ENCODE assay signal across 9 cellular contexts in the genomic region with DNA sequence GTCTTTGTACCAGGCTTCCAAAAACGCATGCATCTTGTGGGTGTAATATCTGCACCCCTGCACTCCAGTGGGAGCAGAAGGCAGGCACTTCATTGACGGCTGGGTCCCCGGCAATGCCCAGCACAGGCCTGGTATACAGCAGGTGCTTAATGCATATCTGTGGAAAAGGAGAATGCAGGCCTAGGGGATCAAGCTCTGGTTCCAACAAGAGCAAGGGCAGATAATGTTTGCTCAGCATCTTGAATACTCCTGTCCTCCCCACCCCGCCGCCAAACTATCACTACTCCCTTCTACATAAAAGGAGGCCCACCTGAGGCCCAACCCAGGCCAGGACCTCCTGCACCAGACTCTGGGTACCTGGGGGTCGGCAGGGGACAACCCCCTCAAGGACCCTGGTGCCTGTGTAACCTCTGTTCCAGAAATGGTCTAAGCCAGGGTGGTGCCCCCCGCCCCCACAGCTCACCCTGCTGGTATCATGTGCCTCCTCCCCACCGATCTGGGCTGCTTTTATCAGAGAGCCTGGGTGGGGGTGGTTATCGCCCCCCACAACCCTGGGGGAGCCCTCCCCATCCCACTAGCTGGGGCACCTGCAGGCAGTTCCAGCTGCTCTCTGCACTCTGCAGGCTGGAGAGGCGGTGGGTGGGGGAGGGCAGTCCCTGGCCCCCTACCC. TPM values are rescaled to one million over a fixed set of nuclear protein-coding genes. Genes with fewer than 3 reads are reported as not detected.
DNase-seq lines count a peak whose midpoint lies in the region; ATAC-seq, FAIRE-seq and TF ChIP-seq lines count a peak whose summit lies in the region.
"Had no signal": no experiment of that assay in that cellular context is flagged by ENCODE, and none has a peak within 500 bp of the region (broad histone marks: within the 10 kb centered on the region; RNA-seq: fewer than 3 reads in every experiment).

No MANE protein-coding gene starts in this region.

- WGBS in neuronal stem cell (ENCODE audit: extremely low coverage in 2 of 2, insufficient read length in 2 of 2, insufficient replicate concordance in 1 of 2), 2 donors, result no CpG with 5 or more reads among the region's 10 CpGs

- H3K4me2 ChIP-seq in neuronal stem cell (ENCODE audit: insufficient read depth, low read length, poor library complexity, severe bottlenecking), result no peak overlapping the region

- H3K23ac ChIP-seq in neuronal stem cell (ENCODE audit: low read depth, low read length, poor library complexity), result no peak overlapping the region

- peak overlapping the region; percentile 13 for H3K27ac Mint-ChIP-seq in CD8-positive, alpha-beta T cell
- H3K27ac Mint-ChIP-seq in central memory CD8-positive, alpha-beta T cell (ENCODE audit: low read depth), result no peak overlapping the region

- H4K8ac ChIP-seq in neuronal stem cell (ENCODE audit: low read depth, low read length), result peak overlapping the region; percentile 82

- peak overlapping the region; percentile 57 for H3K4me3 Mint-ChIP-seq in CD8-positive, alpha-beta T cell
- H3K4me3 Mint-ChIP-seq in central memory CD8-positive, alpha-beta T cell, result peak overlapping the region; percentile 40

- peak overlapping the region; percentile 63 for H2AK5ac ChIP-seq in neuronal stem cell (ENCODE audit: low read depth, low read length)

- POLR2A ChIA-PET in CD8-positive, alpha-beta T cell (lab: Charles Lee), result no interaction called here

- CTCF ChIA-PET in CD8-positive, alpha-beta T cell (lab: Charles Lee), result interaction anchor here (1.0 to 1.3 kb wide), 2 partner anchors 9 to 43 kb away, joined by 3 to 4 read pairs; no protein-coding TSS in a partner anchor

- peaks cover 53% of the 10 kb centered on the region for H3K4me1 Mint-ChIP-seq in CD8-positive, alpha-beta T cell (ENCODE audit: low read depth)
- peaks cover 50% of the 10 kb centered on the region for H3K4me1 Mint-ChIP-seq in central memory CD8-positive, alpha-beta T cell

- peaks cover 4% of the 10 kb centered on the region for H3K36me3 Mint-ChIP-seq in CD8-positive, alpha-beta T cell
- peaks cover 17% of the 10 kb centered on the region for H3K36me3 Mint-ChIP-seq in central memory CD8-positive, alpha-beta T cell (ENCODE audit: insufficient read depth)

- peak overlapping the region; percentile 55 for H2BK15ac ChIP-seq in neuronal stem cell (ENCODE audit: low read length)

- intact Hi-C loops in CD8-positive, alpha-beta T cell (cut with DNase I, micrococcal nuclease), result no loop called here

- no peaks in the 10 kb centered on the region for H3K9me3 ChIP-seq in CD8-positive, alpha-beta T cell (ENCODE audit: low read length)
- no peaks in the 10 kb centered on the region for H3K9me3 ChIP-seq in neuronal stem cell (replicated peaks in 1 of 2; ENCODE audit: control insufficient read depth in 2 of 2, insufficient read depth in 1 of 2, low read depth in 1 of 2, low read length in 2 of 2)

- H3K18ac ChIP-seq in neuronal stem cell (ENCODE audit: low read length), result peak overlapping the region; percentile 81

- no peak overlapping the region for H3K9ac ChIP-seq in neuronal stem cell (ENCODE audit: low read depth, low read length, poor library complexity)

- TF ChIP-seq CTCF in CD8-positive, alpha-beta T cell (IDR thresholded peaks at IDR 0.05), result no peak
- no peak for TF ChIP-seq CTCF in NB4 (IDR thresholded peaks at IDR 0.05; ENCODE audit: low read depth, low read length)

- no peak overlapping the region for H3K14ac ChIP-seq in neuronal stem cell (ENCODE audit: low read length)

- H3K4me1 ChIP-seq in CD8-positive, alpha-beta T cell (ENCODE audit: insufficient read depth, low read length), result peaks cover 84% of the 10 kb centered on the region
- peaks cover 53 to 62% of the 10 kb centered on the region in 2 donors for H3K4me1 ChIP-seq in neuronal stem cell (ENCODE audit: control insufficient read depth in 2 of 2, insufficient read depth in 1 of 2, low read depth in 1 of 2, low read length in 2 of 2)

- H2BK120ac ChIP-seq in neuronal stem cell (ENCODE audit: low read depth, low read length), result no peak overlapping the region

- ATAC-seq in CD8-positive, alpha-beta T cell, result no peak
- ATAC-seq in central memory CD8-positive, alpha-beta T cell (replicated peaks; ENCODE audit: extremely low read depth, poor library complexity, severe bottlenecking), result no peak
- no peak for ATAC-seq in HG03025 (IDR thresholded peaks at IDR 0.05; ENCODE audit: low FRiP score, unreplicated experiment)

- no peak for FAIRE-seq in H54 (lab: Jason Lieb, UNC)

- no peaks in the 10 kb centered on the region for H3K27me3 ChIP-seq in CD8-positive, alpha-beta T cell (ENCODE audit: insufficient read depth, low read length)
- peaks cover 7 to 66% (median 22%) of the 10 kb centered on the region in 3 experiments for H3K27me3 ChIP-seq in neuronal stem cell (ENCODE audit: control insufficient read depth in 3 of 3, insufficient read depth in 3 of 3, low read depth in 1 of 3, low read length in 3 of 3)

- no peak for TF ChIP-seq POLR2A in NB4 (IDR thresholded peaks at IDR 0.05; ENCODE audit: extremely low read depth, insufficient read length)
- TF ChIP-seq POLR2A in H54 (IDR thresholded peaks at IDR 0.05; ENCODE audit: low read depth, low read length), result no peak

- no peak overlapping the region for H2BK5ac ChIP-seq in neuronal stem cell (ENCODE audit: low read length)

- H3K4me3 ChIP-seq in CD8-positive, alpha-beta T cell (ENCODE audit: low read depth, low read length), result no peak overlapping the region
- H3K4me3 ChIP-seq in NB4 (ENCODE audit: low read depth, low read length) (peak overlapping the region; percentile 49), neuronal stem cell (ENCODE audit: low read length in 2 of 2) (no peak overlapping the region)

- H3K4ac ChIP-seq in neuronal stem cell (ENCODE audit: low read length), result no peak overlapping the region

- no peak overlapping the region for H4K91ac ChIP-seq in neuronal stem cell (ENCODE audit: low read depth, low read length, poor library complexity)

- H3K79me1 ChIP-seq in neuronal stem cell (ENCODE audit: low read depth, low read length), result peaks cover 21% of the 10 kb centered on the region

- no peak overlapping the region for H2AFZ ChIP-seq in neuronal stem cell (ENCODE audit: low read length)

- no peaks in the 10 kb centered on the region for H3K9me3 Mint-ChIP-seq in CD8-positive, alpha-beta T cell
- H3K9me3 Mint-ChIP-seq in central memory CD8-positive, alpha-beta T cell, result no peaks in the 10 kb centered on the region

- no peaks in the 10 kb centered on the region for H3K36me3 ChIP-seq in CD8-positive, alpha-beta T cell (ENCODE audit: insufficient read depth, low read length)
- H3K36me3 ChIP-seq in neuronal stem cell (replicated peaks in 1 of 2; ENCODE audit: control insufficient read depth in 2 of 2, insufficient read depth in 2 of 2, low read length in 2 of 2), result no peaks in the 10 kb centered on the region

- no peak overlapping the region for H2BK12ac ChIP-seq in neuronal stem cell (ENCODE audit: low read length)

- no peak overlapping the region for H3K27ac ChIP-seq in CD8-positive, alpha-beta T cell (ENCODE audit: low read depth, low read length)
- no peak overlapping the region for H3K27ac ChIP-seq in neuronal stem cell (replicated peaks; ENCODE audit: low read length)

- no peak for DNase-seq in CD8-positive, alpha-beta T cell
- DNase-seq in NB4 (ENCODE audit: low read depth) (no peak), neuronal stem cell (ENCODE audit: low spot score) (no peak), H54 (ENCODE audit: insufficient read length, low spot score) (no peak), kidney glomerular epithelial cell (lab: John Stamatoyannopoulos, UW) (no peak), NCI-H1105 treated with DMSO at 0.1 percent for 48 hours (lab: John Stamatoyannopoulos, UW) (no peak)
- DNase-seq in central memory CD8-positive, alpha-beta T cell (ENCODE audit: low spot score in 2 of 2), result no peak
- DNase-seq: NCI-H1436 treated with DMSO at 0.1 percent for 48 hours had no signal

- no peaks in the 10 kb centered on the region for H3K27me3 Mint-ChIP-seq in CD8-positive, alpha-beta T cell (ENCODE audit: low read depth)
- no peaks in the 10 kb centered on the region for H3K27me3 Mint-ChIP-seq in central memory CD8-positive, alpha-beta T cell

RNA-seq across cellular contexts. Expression of a gene that starts 4.8 kb away (rescaled TPM):
- total RNA-seq in CD8-positive, alpha-beta T cell, result 10 to 100 TPM; 85.7 to 88.7 TPM
- polyA plus RNA-seq in neuronal stem cell (2013, experiment 1 of 2), result 12.8 TPM
- polyA plus RNA-seq in neuronal stem cell (2013, experiment 2 of 2), result 12.5 TPM

RNA-seq across cellular contexts. Expression of a gene that starts 10.3 kb away (rescaled TPM):
- total RNA-seq in CD8-positive, alpha-beta T cell, result 100 to 1,000 TPM; 143 to 152 TPM
- 15.0 TPM for polyA plus RNA-seq in neuronal stem cell (2013, experiment 1 of 2)
- 16.5 TPM for polyA plus RNA-seq in neuronal stem cell (2013, experiment 2 of 2)

RNA-seq across cellular contexts. Expression of a gene that starts 26.7 kb away (rescaled TPM):
- 100 to 1,000 TPM; 204 TPM for total RNA-seq in CD8-positive, alpha-beta T cell
- polyA plus RNA-seq in neuronal stem cell (2013, experiment 1 of 2), result 44.4 TPM
- 44.1 TPM for polyA plus RNA-seq in neuronal stem cell (2013, experiment 2 of 2)

RNA-seq across cellular contexts. Expression of a gene that starts 46.5 kb away (rescaled TPM):
- 1 to 10 TPM; 1.9 to 2.9 TPM for total RNA-seq in CD8-positive, alpha-beta T cell
- 0.79 TPM for polyA plus RNA-seq in neuronal stem cell (2013, experiment 1 of 2)
- polyA plus RNA-seq in neuronal stem cell (2013, experiment 2 of 2), result 0.80 TPM

RNA-seq across cellular contexts. Expression of a gene that starts 46.7 kb away (rescaled TPM):
- total RNA-seq in CD8-positive, alpha-beta T cell, result 1 to 10 TPM; 6.4 to 7.3 TPM
- polyA plus RNA-seq in neuronal stem cell (2013, experiment 1 of 2), result 4.4 TPM
- polyA plus RNA-seq in neuronal stem cell (2013, experiment 2 of 2), result 3.8 TPM
